Comparison of ENCODE assay signal across 9 cellular contexts in genomic region chr5:130871346-130872086, GRCh38.
DNase-seq lines count a peak whose midpoint lies in the region; ATAC-seq and TF ChIP-seq lines count a peak whose summit lies in the region.
"Had no signal": no experiment of that assay in that cellular context is flagged by ENCODE, and none has a peak within 500 bp of the region (broad histone marks: within the 10 kb centered on the region; RNA-seq: fewer than 3 reads in every experiment).

No MANE protein-coding gene starts in this region.

- H3K36me3 Mint-ChIP-seq in CD4-positive, alpha-beta T cell (ENCODE audit: low read depth): no peaks in the 10 kb centered on the region

- POLR2A ChIA-PET in CD4-positive, alpha-beta T cell (lab: Charles Lee): interaction anchor here (0.6 to 1.6 kb wide), 5 partner anchors 10 to 293 kb away, joined by 3 to 9 read pairs (median 3); no protein-coding TSS in a partner anchor

- H3K9me3 ChIP-seq in CD4-positive, alpha-beta T cell (ENCODE audit: control insufficient read depth, low read length): no peaks in the 10 kb centered on the region
- H3K9me3 ChIP-seq in lower lobe of right lung: no peaks in the 10 kb centered on the region

- H3K4me1 ChIP-seq in lower lobe of right lung: no peaks in the 10 kb centered on the region

- H3K27me3 ChIP-seq in CD4-positive, alpha-beta T cell (ENCODE audit: control insufficient read depth, insufficient read depth, low read length): no peaks in the 10 kb centered on the region
- H3K27me3 ChIP-seq in lower lobe of right lung (ENCODE audit: low read depth): no peaks in the 10 kb centered on the region

- no peak overlapping the region for H3K4me3 Mint-ChIP-seq in CD4-positive, alpha-beta T cell

- H3K27me3 Mint-ChIP-seq in CD4-positive, alpha-beta T cell: no peaks in the 10 kb centered on the region

- no peak overlapping the region for H3K27ac Mint-ChIP-seq in CD4-positive, alpha-beta T cell

- no peaks in the 10 kb centered on the region for H3K36me3 ChIP-seq in lower lobe of right lung

- no peak for ATAC-seq in CD4-positive, alpha-beta T cell (ENCODE audit: poor library complexity)
- ATAC-seq in GM18907 (IDR thresholded peaks at IDR 0.05; ENCODE audit: unreplicated experiment) (peak; percentile 91), HG03196 (IDR thresholded peaks at IDR 0.05; ENCODE audit: unreplicated experiment) (peak; percentile 85), lower lobe of right lung (peak in 1 of 2 donors; percentile 29)

- no peak overlapping the region for H3K27ac ChIP-seq in CD4-positive, alpha-beta T cell (ENCODE audit: low read depth, low read length)
- H3K27ac ChIP-seq in lower lobe of right lung: no peak overlapping the region
- H3K27ac ChIP-seq: SK-N-MC had no signal

- intact Hi-C loops in CD4-positive, alpha-beta T cell (cut with DNase I, micrococcal nuclease): loop anchor here (1.0 to 5.0 kb wide), 3 partner anchors 196 to 545 kb away; no protein-coding TSS in a partner anchor
- intact Hi-C loops in lower lobe of right lung (cut with DNase I): no loop called here

- H3K4me3 ChIP-seq in lower lobe of right lung: no peak overlapping the region
- H3K4me3 ChIP-seq: SK-N-MC had no signal

- in situ Hi-C loops in T47D (cut with HindIII; ENCODE audit: low pct_unique_long_range_greater_than_20kb, low sequenced_read_pairs): no loop called here

- TF ChIP-seq CTCF in CD4-positive, alpha-beta T cell (IDR thresholded peaks at IDR 0.05): peak; percentile 77
- peak; percentile 64 for TF ChIP-seq CTCF in lower lobe of right lung (IDR thresholded peaks at IDR 0.05)

- DNase-seq in CD4-positive, alpha-beta T cell: peak in 9 of 10 experiments; percentile 5 to 30 (median 14)
- DNase-seq in SK-N-DZ (ENCODE audit: low spot score) (peak; percentile 36), T47D (ENCODE audit: low read depth in 1 of 2, low spot score in 1 of 2) (peak; percentile 21 to 69), lower lobe of right lung (no peak), anterior cingulate cortex (lab: John Stamatoyannopoulos, UW) (no peak), NCI-H446 treated with DMSO at 0.1 percent for 48 hours (lab: John Stamatoyannopoulos, UW) (no peak)

- H3K9me3 Mint-ChIP-seq in CD4-positive, alpha-beta T cell: no peaks in the 10 kb centered on the region

- no peaks in the 10 kb centered on the region for H3K4me1 Mint-ChIP-seq in CD4-positive, alpha-beta T cell (ENCODE audit: low read depth)

- CTCF ChIA-PET in CD4-positive, alpha-beta T cell (lab: Charles Lee): interaction anchor here (0.7 to 1.4 kb wide), 8 partner anchors 9 to 555 kb away, joined by 3 to 10 read pairs (median 3); no protein-coding TSS in a partner anchor

Comparison
In these comparisons a context has a peak if more than half of its experiments do, and no peak if none do; other contexts are left out.
1. DNase-seq: peak in CD4-positive, alpha-beta T cell (9 of 10), SK-N-DZ (single experiment) and T47D (2 of 2); none in lower lobe of right lung (single experiment), anterior cingulate cortex (0 of 58) and NCI-H446 treated with DMSO at 0.1 percent for 48 hours (single experiment).